Comparison of ENCODE assay signal across 20 cellular contexts in the genomic region with DNA sequence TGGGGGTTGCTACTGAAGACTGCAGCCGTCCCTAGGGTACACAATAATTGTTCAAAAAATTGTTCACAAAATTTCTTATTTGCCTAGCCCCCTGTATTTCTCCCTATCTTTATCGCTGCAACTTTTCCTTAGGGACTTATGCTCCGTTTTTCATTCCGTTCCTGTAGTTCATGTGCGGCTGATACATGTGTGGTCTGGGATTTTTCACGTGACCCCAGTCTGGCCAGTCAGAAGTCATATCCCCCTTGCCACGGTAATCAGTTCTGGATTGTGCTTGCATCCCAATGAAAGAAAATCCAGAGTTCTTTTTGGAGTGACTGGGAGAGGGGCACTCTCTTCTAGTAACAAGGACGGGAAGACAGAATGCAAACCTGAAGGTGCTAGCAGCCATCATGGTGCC.
DNase-seq lines count a peak whose midpoint lies in the region; ATAC-seq, FAIRE-seq and TF ChIP-seq lines count a peak whose summit lies in the region.
"Had no signal": no experiment of that assay in that cellular context is flagged by ENCODE, and none has a peak within 500 bp of the region (broad histone marks: within the 10 kb centered on the region; RNA-seq: fewer than 3 reads in every experiment).

No MANE protein-coding gene starts in this region.

- POLR2A ChIA-PET in HepG2 (lab: Yijun Ruan, JAX), result no interaction called here

- CTCF ChIA-PET in HepG2 (lab: Yijun Ruan, JAX; ENCODE audit: low intra/inter-chr PET ratio, low total read pairs), result no interaction called here

- no peaks in the 10 kb centered on the region for H3K36me3 ChIP-seq in heart right ventricle
- H3K36me3 ChIP-seq in HepG2 (replicated peaks in 1 of 2; ENCODE audit: control insufficient read depth in 1 of 2, insufficient read depth in 2 of 2, low read length in 2 of 2), result no peaks in the 10 kb centered on the region
- no peaks in the 10 kb centered on the region for H3K36me3 ChIP-seq in right lobe of liver
- H3K36me3 ChIP-seq: BLaER1 treated with 17β-estradiol and CSF1 and Interleukin-3, amounts not matched to agents 10 nM and 100 nM had no signal

- BruUV-seq in HepG2 (replicated peaks; lab: Mats Ljungman, UMichigan), result no TSS peak

- intact Hi-C loops in heart right ventricle (cut with DNase I), result no loop called here
- intact Hi-C loops in cardiac septum (cut with DNase I), result no loop called here
- intact Hi-C loops in HepG2 (cut with micrococcal nuclease; ENCODE audit: unreplicated experiment), result no loop called here
- intact Hi-C loops in right lobe of liver (cut with DNase I), result no loop called here

- no peaks in the 10 kb centered on the region for H3K4me1 ChIP-seq in heart right ventricle
- no peaks in the 10 kb centered on the region for H3K4me1 ChIP-seq in HepG2 (ENCODE audit: insufficient read depth, low read length)
- H3K4me1 ChIP-seq in right lobe of liver, result no peaks in the 10 kb centered on the region
- H3K4me1 ChIP-seq: A549; BLaER1 treated with 17β-estradiol and CSF1 and Interleukin-3, amounts not matched to agents 10 nM and 100 nM; Caco-2 had no signal

- TF ChIP-seq POLR2A in HepG2 (IDR thresholded peaks at IDR 0.05; ENCODE audit: insufficient read depth in 1 of 2, low read depth in 2 of 2, low read length in 2 of 2), result no peak
- no peak for TF ChIP-seq POLR2A in right lobe of liver (IDR thresholded peaks at IDR 0.05)

- in situ Hi-C loops in HepG2 (cut with HindIII; ENCODE audit: extremely low pct_ligation_motif_present, low pct_unique_long_range_greater_than_20kb), result no loop called here

- H3K27ac ChIP-seq in heart right ventricle (peak overlapping the region in 3 of 10 donors; percentile 31 to 61 (median 44)), HepG2 (ENCODE audit: extremely low read length, insufficient read depth, low read length) (no peak overlapping the region), right lobe of liver (no peak overlapping the region)
- H3K27ac ChIP-seq: 22Rv1; A549; BLaER1 treated with 17β-estradiol and CSF1 and Interleukin-3, amounts not matched to agents 10 nM and 100 nM; C4-2B had no signal

- H3K4me2 ChIP-seq in HepG2 (ENCODE audit: low read depth, low read length), result no peak overlapping the region
- H3K4me2 ChIP-seq: A549; BLaER1 treated with 17β-estradiol and CSF1 and Interleukin-3, amounts not matched to agents 10 nM and 100 nM had no signal

- DNase-seq in heart right ventricle (peak in 1 of 2 donors; percentile 8), cardiac septum (ENCODE audit: low spot score) (no peak), HepG2 (ENCODE audit: low spot score) (no peak), right lobe of liver (no peak)
- DNase-seq in activated naive CD4-positive, alpha-beta T cell treated with Interleukin-2 at 50 U/mL for 16 hours, result no peak
- DNase-seq: AML-193; Caco-2; Calu3; CD4-positive, alpha-beta T cell; CD8-positive, alpha-beta T cell; DMS79 treated with DMSO at 0.1 percent for 48 hours; GF-D8 had no signal

- no peak for TF ChIP-seq RAD21 in HepG2 (CRISPR knock-in tag; IDR thresholded peaks at IDR 0.05)

- TF ChIP-seq CTCF in heart right ventricle (IDR thresholded peaks at IDR 0.05) (no peak), HepG2 (CRISPR knock-in tag; IDR thresholded peaks at IDR 0.05) (no peak), right lobe of liver (IDR thresholded peaks at IDR 0.05) (no peak)

- H3K79me2 ChIP-seq in HepG2 (ENCODE audit: insufficient read depth, low read length), result no peaks in the 10 kb centered on the region

- ATAC-seq in heart right ventricle, result peak in 6 of 8 donors; percentile 39 to 80 (median 48)
- no peak for ATAC-seq in HepG2
- no peak for ATAC-seq in right lobe of liver
- ATAC-seq: A549; CD8-positive, alpha-beta T cell had no signal

- H3K4me3 ChIP-seq in heart right ventricle (no peak overlapping the region), HepG2 (replicated peaks in 1 of 3; ENCODE audit: insufficient read depth in 1 of 3, low read depth in 2 of 3, low read length in 3 of 3) (no peak overlapping the region), right lobe of liver (no peak overlapping the region)
- H3K4me3 ChIP-seq: A549; BLaER1 treated with 17β-estradiol and CSF1 and Interleukin-3, amounts not matched to agents 10 nM and 100 nM had no signal

- WGBS in heart right ventricle, 2 donors, result 63 to 70% methylated on average over 8 of the region's 8 CpGs
- 18% methylated on average over 8 of the region's 8 CpGs for WGBS in HepG2 (ENCODE audit: low lambda C conversion rate)
- WGBS in right lobe of liver (ENCODE audit: insufficient coverage, low coverage, low lambda C conversion rate, missing lambda C conversion rate), result 47% methylated on average over 8 of the region's 8 CpGs

- H3K9me3 ChIP-seq in heart right ventricle (peaks cover 0 to 16% (median 5%) of the 10 kb centered on the region in 11 donors), HepG2 (ENCODE audit: low read length) (peaks cover 50% of the 10 kb centered on the region), right lobe of liver (no peaks in the 10 kb centered on the region)
- H3K9me3 ChIP-seq: A549, Caco-2 had no signal

- H3K9ac ChIP-seq in HepG2 (ENCODE audit: insufficient read depth, low read depth, low read length), result no peak overlapping the region
- H3K9ac ChIP-seq: BLaER1 treated with 17β-estradiol and CSF1 and Interleukin-3, amounts not matched to agents 10 nM and 100 nM had no signal

- H3K27me3 ChIP-seq in heart right ventricle, result no peaks in the 10 kb centered on the region
- H3K27me3 ChIP-seq in HepG2 (ENCODE audit: control insufficient read depth in 1 of 2, insufficient read depth in 2 of 2, low read length in 2 of 2), result no peaks in the 10 kb centered on the region
- peaks cover 0 to 3% of the 10 kb centered on the region in 2 donors for H3K27me3 ChIP-seq in right lobe of liver
- H3K27me3 ChIP-seq: BLaER1 treated with 17β-estradiol and CSF1 and Interleukin-3, amounts not matched to agents 10 nM and 100 nM had no signal

- no peaks in the 10 kb centered on the region for H4K20me1 ChIP-seq in HepG2 (ENCODE audit: insufficient read depth, low read length)
- H4K20me1 ChIP-seq: BLaER1 treated with 17β-estradiol and CSF1 and Interleukin-3, amounts not matched to agents 10 nM and 100 nM had no signal

- no peak for FAIRE-seq in HepG2 (lab: Jason Lieb, UNC)
- FAIRE-seq: A549, D721Med, G401.6, GM12891, GM19239 had no signal

- no peak for TF ChIP-seq EP300 in HepG2 (IDR thresholded peaks at IDR 0.05; ENCODE audit: low read depth in 2 of 2, low read length in 2 of 2)
- TF ChIP-seq EP300 in HepG2 (CRISPR knock-in tag; IDR thresholded peaks at IDR 0.05; ENCODE audit: borderline replicate concordance), result no peak

- H2AFZ ChIP-seq in HepG2 (ENCODE audit: low read length), result no peak overlapping the region

TF ChIP-seq in HepG2, 621 proteins besides CTCF, POLR2A, EP300 and RAD21:
- TF ChIP-seq ZC3H4 (CRISPR knock-in tag; IDR thresholded peaks at IDR 0.05; ENCODE audit: borderline replicate concordance) (no peak), CHD4 (IDR thresholded peaks at IDR 0.05; ENCODE audit: borderline replicate concordance, low read length) (no peak), MNT (IDR thresholded peaks at IDR 0.05) (0 out of 2 replicates have a peak, but pooled peaks have one; percentile 16), PPARG (CRISPR knock-in tag; conservative IDR thresholded peaks at IDR 0.05) (no peak)

Comparison
In these comparisons a context has a peak if more than half of its experiments do, and no peak if none do; other contexts are left out.
1. ATAC-seq: peak in heart right ventricle (6 of 8); none in HepG2 (single experiment) and right lobe of liver (0 of 4).